In genomic region chr3:143132246-143132980, GRCh38 we compare ENCODE assay signal across 18 cellular contexts.
"Had no signal": no experiment of that assay in that cellular context is flagged by ENCODE, and none has a peak within 500 bp of the region (broad histone marks: within the 10 kb centered on the region; RNA-seq: fewer than 3 reads in every experiment).

No MANE protein-coding gene starts in this region.

- DNase-seq: activated CD4-positive, alpha-beta T cell treated with anti-CD3 and anti-CD28 coated beads for 1 hour; activated CD4-positive, alpha-beta T cell treated with anti-CD3 and anti-CD28 coated beads, Interleukin-2, amount 50 U/mL, for 4 hours; activated gamma-delta T cell; central memory CD4-positive, alpha-beta T cell; dermis blood vessel endothelial cell; effector CD8-positive, alpha-beta T cell; erythroblast; foreskin keratinocyte; lower lobe of right lung; mesendoderm; naive B cell; sigmoid colon; stimulated activated CD4-positive, alpha-beta T cell treated with anti-CD3 and anti-CD28 coated beads, Interleukin-4, amount 100 ng/mL, for 1 hour; tibial artery had no signal

- H3K4me3 ChIP-seq: lower lobe of right lung, neural progenitor cell, sigmoid colon, tibial artery had no signal

- H3K36me3 ChIP-seq: lower lobe of right lung, neural progenitor cell, sigmoid colon, tibial artery had no signal

- H3K27me3 Mint-ChIP-seq: activated naive CD4-positive, alpha-beta T cell treated with anti-CD3 and anti-CD28 coated beads, Interleukin-2, amount 50 U/mL, for 24 hours; naive B cell; stimulated activated naive CD8-positive, alpha-beta T cell treated with anti-CD3 and anti-CD28 coated beads, Interleukin-15, Interleukin-2, amounts not matched to agents 100 ng/mL and 50 ng/mL, for 24 hours had no signal

- ATAC-seq: foreskin keratinocyte, left lobe of liver, lower lobe of right lung had no signal

- H3K27ac Mint-ChIP-seq: activated naive CD4-positive, alpha-beta T cell treated with anti-CD3 and anti-CD28 coated beads, Interleukin-2, amount 50 U/mL, for 24 hours; neural progenitor cell; stimulated activated naive CD8-positive, alpha-beta T cell treated with anti-CD3 and anti-CD28 coated beads, Interleukin-15, Interleukin-2, amounts not matched to agents 100 ng/mL and 50 ng/mL, for 24 hours had no signal

- H3K4me3 Mint-ChIP-seq: activated naive CD4-positive, alpha-beta T cell treated with anti-CD3 and anti-CD28 coated beads, Interleukin-2, amount 50 U/mL, for 24 hours; naive B cell; neural progenitor cell; stimulated activated naive CD8-positive, alpha-beta T cell treated with anti-CD3 and anti-CD28 coated beads, Interleukin-15, Interleukin-2, amounts not matched to agents 100 ng/mL and 50 ng/mL, for 24 hours had no signal

- H3K9me3 Mint-ChIP-seq: activated naive CD4-positive, alpha-beta T cell treated with anti-CD3 and anti-CD28 coated beads, Interleukin-2, amount 50 U/mL, for 24 hours; neural progenitor cell; stimulated activated naive CD8-positive, alpha-beta T cell treated with anti-CD3 and anti-CD28 coated beads, Interleukin-15, Interleukin-2, amounts not matched to agents 100 ng/mL and 50 ng/mL, for 24 hours had no signal

- H3K36me3 Mint-ChIP-seq: naive B cell, neural progenitor cell had no signal

- H3K27me3 ChIP-seq: neural progenitor cell, tibial artery had no signal
